Comparison of ENCODE assay signal across 10 cellular contexts in the genomic region with DNA sequence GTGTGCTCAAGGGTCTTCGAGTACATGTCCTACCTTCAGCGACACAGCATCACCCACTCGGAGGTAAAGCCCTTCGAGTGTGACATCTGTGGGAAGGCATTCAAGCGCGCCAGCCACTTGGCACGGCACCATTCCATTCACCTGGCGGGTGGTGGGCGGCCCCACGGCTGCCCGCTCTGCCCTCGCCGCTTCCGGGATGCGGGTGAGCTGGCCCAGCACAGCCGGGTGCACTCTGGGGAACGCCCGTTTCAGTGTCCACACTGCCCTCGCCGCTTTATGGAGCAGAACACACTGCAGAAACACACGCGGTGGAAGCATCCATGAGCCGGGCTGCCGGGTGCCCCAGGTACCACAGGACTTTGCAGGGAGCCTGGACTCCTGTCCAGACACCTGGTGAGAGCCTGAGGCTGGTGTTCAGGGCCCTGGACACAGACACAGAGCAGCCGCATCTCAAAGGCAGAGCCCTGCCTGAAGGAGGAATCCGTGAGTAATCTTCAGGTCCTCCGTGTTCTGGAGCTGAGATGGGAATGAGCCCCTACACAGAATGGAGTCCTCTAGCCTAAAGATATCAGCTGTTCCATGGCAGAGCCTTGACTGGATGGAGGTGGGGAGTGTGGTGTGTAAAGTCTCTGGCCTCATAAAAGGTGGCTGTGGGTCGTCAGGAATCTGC. TPM values are rescaled to one million over a fixed set of nuclear protein-coding genes. Genes with fewer than 3 reads are reported as not detected.
DNase-seq lines count a peak whose midpoint lies in the region; ATAC-seq and TF ChIP-seq lines count a peak whose summit lies in the region.
"Had no signal": no experiment of that assay in that cellular context is flagged by ENCODE, and none has a peak within 500 bp of the region (broad histone marks: within the 10 kb centered on the region; RNA-seq: fewer than 3 reads in every experiment).

No MANE protein-coding gene starts in this region.

- 89 to 91% (median 90%) methylated on average over 27 to 28 of the region's 28 CpGs for WGBS in heart left ventricle, 4 donors

- H3K27ac ChIP-seq in heart left ventricle, result no peak overlapping the region

- H3K4me3 ChIP-seq in BE2C (ENCODE audit: low read depth, low read length), result peak overlapping the region; percentile 90
- peak overlapping the region; percentile 87 for H3K4me3 ChIP-seq in HFF-Myc (replicated peaks; ENCODE audit: low read depth, low read length)
- H3K4me3 ChIP-seq in heart left ventricle, result peak overlapping the region in 5 of 12 donors; percentile 78 to 98 (median 86)

- ATAC-seq in memory B cell (ENCODE audit: low read depth) (no peak), heart left ventricle (no peak)

- H3K9me3 ChIP-seq in BE2C, result no peaks in the 10 kb centered on the region
- no peaks in the 10 kb centered on the region for H3K9me3 ChIP-seq in heart left ventricle

- H3K4me1 ChIP-seq in BE2C, result peaks cover 9% of the 10 kb centered on the region
- H3K4me1 ChIP-seq in heart left ventricle, result peaks cover 14 to 70% (median 49%) of the 10 kb centered on the region in 12 donors

- peak overlapping the region; percentile 97 for H3K4me3 Mint-ChIP-seq in activated naive CD8-positive, alpha-beta T cell
- H3K4me3 Mint-ChIP-seq in memory B cell, result peak overlapping the region; percentile 93

- peaks cover 44% of the 10 kb centered on the region for H3K4me1 Mint-ChIP-seq in activated naive CD8-positive, alpha-beta T cell (ENCODE audit: low read depth)
- peaks cover 46% of the 10 kb centered on the region for H3K4me1 Mint-ChIP-seq in memory B cell

- DNase-seq in BE2C (no peak), HFF-Myc (ENCODE audit: extremely low read depth, low read depth) (no peak), memory B cell (ENCODE audit: low spot score in 2 of 2) (no peak), NCI-H2107 (lab: John Stamatoyannopoulos, UW) (no peak), NCI-H226 (no peak), heart left ventricle (no peak)
- DNase-seq in stimulated activated CD4-positive, alpha-beta T cell treated with anti-CD3 and anti-CD28 coated beads, Interleukin-12 subunit alpha, Interleukin-12 subunit beta, amount 100 ng/mL, for 4 hours, result no peak
- DNase-seq: dermis blood vessel endothelial cell, NCI-H1105 treated with DMSO at 0.1 percent for 48 hours had no signal

- no peaks in the 10 kb centered on the region for H3K27me3 Mint-ChIP-seq in activated naive CD8-positive, alpha-beta T cell
- no peaks in the 10 kb centered on the region for H3K27me3 Mint-ChIP-seq in memory B cell

- H3K36me3 Mint-ChIP-seq in activated naive CD8-positive, alpha-beta T cell, result no peaks in the 10 kb centered on the region
- H3K36me3 Mint-ChIP-seq in memory B cell, result no peaks in the 10 kb centered on the region

- H3K27me3 ChIP-seq in BE2C (no peaks in the 10 kb centered on the region), heart left ventricle (no peaks in the 10 kb centered on the region)

- H3K27ac Mint-ChIP-seq in activated naive CD8-positive, alpha-beta T cell, result peak overlapping the region; percentile 95
- H3K27ac Mint-ChIP-seq in memory B cell, result peak overlapping the region; percentile 93

- no peak for TF ChIP-seq POLR2A in heart left ventricle (IDR thresholded peaks at IDR 0.05)

- H3K36me3 ChIP-seq in BE2C (peaks cover 17% of the 10 kb centered on the region), heart left ventricle (peaks cover 0 to 15% (median 13%) of the 10 kb centered on the region in 9 donors)

- TF ChIP-seq CTCF in BE2C (IDR thresholded peaks at IDR 0.05; ENCODE audit: low read depth, low read length), result no peak
- no peak for TF ChIP-seq CTCF in HFF-Myc (IDR thresholded peaks at IDR 0.05; ENCODE audit: low read depth, low read length, missing control alignments)
- TF ChIP-seq CTCF in heart left ventricle (IDR thresholded peaks at IDR 0.05), result no peak

- H3K9me3 Mint-ChIP-seq in activated naive CD8-positive, alpha-beta T cell (ENCODE audit: low read depth), result no peaks in the 10 kb centered on the region
- H3K9me3 Mint-ChIP-seq in memory B cell, result no peaks in the 10 kb centered on the region

- intact Hi-C loops in heart left ventricle (cut with DNase I), result no loop called here

RNA-seq across cellular contexts. Expression of gene ZNF581, which starts 1.5 kb away (rescaled TPM):
- polyA plus RNA-seq in BE2C (2012; ENCODE audit: insufficient read depth, insufficient read length, low read depth), result 42.2 TPM
- 10 to 100 TPM in 2 of 9 donors, 1 to 10 TPM in 7; 4.7 to 12.7 (median 7.2) TPM for total RNA-seq in heart left ventricle
- 1 to 10 TPM; 5.5 to 9.3 TPM for polyA plus RNA-seq in heart left ventricle

RNA-seq across cellular contexts. Expression of gene CCDC106, which starts 3.0 kb away (rescaled TPM):
- 51.0 TPM for polyA plus RNA-seq in BE2C (2012; ENCODE audit: insufficient read depth, insufficient read length, low read depth)
- total RNA-seq in heart left ventricle, result 10 to 100 TPM; 11.7 to 25.8 (median 16.5) TPM
- polyA plus RNA-seq in heart left ventricle, result 10 to 100 TPM; 11.9 to 27.7 TPM

RNA-seq across cellular contexts. Expression of gene ZNF580, which starts 4.2 kb away (rescaled TPM):
- polyA plus RNA-seq in BE2C (2012; ENCODE audit: insufficient read depth, insufficient read length, low read depth), result 129 TPM
- total RNA-seq in heart left ventricle, result 10 to 100 TPM; 17.0 to 41.5 (median 21.2) TPM
- polyA plus RNA-seq in heart left ventricle, result 10 to 100 TPM in 1 of 2 donors, 1 to 10 TPM in 1; 8.2 to 18.4 TPM

RNA-seq across cellular contexts. Expression of gene U2AF2, which starts 9.9 kb away (rescaled TPM):
- polyA plus RNA-seq in BE2C (2012; ENCODE audit: insufficient read depth, insufficient read length, low read depth), result 543 TPM
- 10 to 100 TPM; 39.9 to 88.1 (median 69.9) TPM for total RNA-seq in heart left ventricle
- polyA plus RNA-seq in heart left ventricle, result 100 to 1,000 TPM in 1 of 2 donors, 10 to 100 TPM in 1; 72.7 to 104 TPM

RNA-seq across cellular contexts. Expression of gene ZNF784, which starts 20.6 kb away (rescaled TPM):
- 12.1 TPM for polyA plus RNA-seq in BE2C (2012; ENCODE audit: insufficient read depth, insufficient read length, low read depth)
- 10 to 100 TPM in 4 of 9 donors, 1 to 10 TPM in 5; 6.7 to 15.8 (median 9.2) TPM for total RNA-seq in heart left ventricle
- 10 to 100 TPM in 1 of 2 donors, 1 to 10 TPM in 1; 8.5 to 10.4 TPM for polyA plus RNA-seq in heart left ventricle
